ENCODE assay signal across 9 cellular contexts in genomic region chr9:111897831-111898144, GRCh38. TPM values are rescaled to one million over a fixed set of nuclear protein-coding genes. Genes with fewer than 3 reads are reported as not detected.
A peak's percentile ranks its signal among the peaks of the same experiment; 100 is the strongest.
DNase-seq lines count a peak whose midpoint lies in the region; ATAC-seq and TF ChIP-seq lines count a peak whose summit lies in the region.
"Had no signal": no experiment of that assay in that cellular context is flagged by ENCODE, and none has a peak within 500 bp of the region (broad histone marks: within the 10 kb centered on the region; RNA-seq: fewer than 3 reads in every experiment).

No MANE protein-coding gene starts in this region.

- no peaks in the 10 kb centered on the region for H3K27me3 Mint-ChIP-seq in activated B cell treated with CpG ODN at 0.5 μM for 24 hours
- no peaks in the 10 kb centered on the region for H3K27me3 Mint-ChIP-seq in activated T-cell treated with anti-CD3 and anti-CD28 coated beads, Interleukin-2, amount 50 U/mL, for 72 hours (ENCODE audit: low read depth)
- H3K27me3 Mint-ChIP-seq: naive thymus-derived CD8-positive, alpha-beta T cell had no signal

- H3K4me3 ChIP-seq in AG04449 (ENCODE audit: low read depth, low read length) (peak overlapping the region; percentile 81), kidney epithelial cell (ENCODE audit: low read depth, low read length) (peak overlapping the region; percentile 98), aorta (ENCODE audit: low read length in 2 of 2) (peak overlapping the region; percentile 43 to 76)

- no peaks in the 10 kb centered on the region for H3K27me3 ChIP-seq in kidney epithelial cell (ENCODE audit: control insufficient read depth, insufficient read depth, low read length)
- H3K27me3 ChIP-seq in aorta (ENCODE audit: control insufficient read depth in 1 of 2, insufficient read depth in 2 of 2, low read length in 1 of 2) = no peaks in the 10 kb centered on the region

- H3K27ac ChIP-seq in aorta (ENCODE audit: low read depth in 1 of 2, low read length in 2 of 2) = peak overlapping the region in 1 of 2 donors; percentile 74

- H3K4me1 ChIP-seq in aorta (ENCODE audit: control insufficient read depth in 1 of 2, insufficient read depth in 2 of 2, low read length in 2 of 2) = peaks cover 3 to 4% of the 10 kb centered on the region in 2 donors

- H3K36me3 ChIP-seq in kidney epithelial cell (ENCODE audit: control insufficient read depth, insufficient read depth, low read length) (no peaks in the 10 kb centered on the region), aorta (ENCODE audit: control insufficient read depth in 1 of 2, insufficient read depth in 2 of 2, low read length in 1 of 2) (no peaks in the 10 kb centered on the region)

- H3K9me3 Mint-ChIP-seq in activated B cell treated with CpG ODN at 0.5 μM for 24 hours = no peaks in the 10 kb centered on the region
- H3K9me3 Mint-ChIP-seq in activated T-cell treated with anti-CD3 and anti-CD28 coated beads, Interleukin-2, amount 50 U/mL, for 72 hours = no peaks in the 10 kb centered on the region
- H3K9me3 Mint-ChIP-seq: naive thymus-derived CD8-positive, alpha-beta T cell had no signal

- H3K9me3 ChIP-seq in aorta (ENCODE audit: control insufficient read depth, low read length) = no peaks in the 10 kb centered on the region

- H3K4me1 Mint-ChIP-seq in activated B cell treated with CpG ODN at 0.5 μM for 24 hours = peaks cover 5% of the 10 kb centered on the region
- peaks cover 6% of the 10 kb centered on the region for H3K4me1 Mint-ChIP-seq in activated T-cell treated with anti-CD3 and anti-CD28 coated beads, Interleukin-2, amount 50 U/mL, for 72 hours (ENCODE audit: low read depth)

- 4% methylated on average over 7 of the region's 7 CpGs for WGBS in aorta, 2 donors

- POLR2A ChIA-PET in AG04449 (lab: Yijun Ruan, JAX) (interaction anchor here (1.2 to 2.7 kb wide), 4 partner anchors 62 to 177 kb away, joined by 3 to 10 read pairs (median 5); no protein-coding TSS in a partner anchor), activated B cell treated with CpG ODN at 0.5 μM for 24 hours (lab: Charles Lee) (interaction anchor here (0.6 to 3.6 kb wide), 26 partner anchors 10 to 785 kb away, joined by 3 to 122 read pairs (median 8); partner anchors contain the start of genes HSDL2 and PTBP3)

- TF ChIP-seq CTCF in AG04449 (IDR thresholded peaks at IDR 0.05; ENCODE audit: insufficient read depth, low read length, missing control alignments) (no peak), activated B cell treated with CpG ODN at 0.5 μM for 24 hours (IDR thresholded peaks at IDR 0.05) (no peak), kidney epithelial cell (IDR thresholded peaks at IDR 0.05; ENCODE audit: insufficient read depth, low read length, poor library complexity, severe bottlenecking) (no peak)

- peaks cover 14% of the 10 kb centered on the region for H3K36me3 Mint-ChIP-seq in activated B cell treated with CpG ODN at 0.5 μM for 24 hours (ENCODE audit: low read depth)
- no peaks in the 10 kb centered on the region for H3K36me3 Mint-ChIP-seq in activated T-cell treated with anti-CD3 and anti-CD28 coated beads, Interleukin-2, amount 50 U/mL, for 72 hours (ENCODE audit: insufficient read depth in 2 of 2)
- H3K36me3 Mint-ChIP-seq: naive thymus-derived CD8-positive, alpha-beta T cell had no signal

- intact Hi-C loops in activated B cell treated with CpG ODN at 0.5 μM for 24 hours (cut with micrococcal nuclease) = loop anchor here (1.0 to 10.0 kb wide), 12 partner anchors 12 to 1517 kb away; partner anchors contain the start of genes C9orf43, DNAJC25, INIP and POLE3
- intact Hi-C loops in aorta (cut with DNase I) = loop anchor here in 1 of 2 donors (5.0 kb wide), 2 partner anchors 175 to 435 kb away; partner anchors contain the start of gene PTBP3

- H3K4me3 Mint-ChIP-seq in activated B cell treated with CpG ODN at 0.5 μM for 24 hours = no peak overlapping the region
- H3K4me3 Mint-ChIP-seq in activated T-cell treated with anti-CD3 and anti-CD28 coated beads, Interleukin-2, amount 50 U/mL, for 72 hours = no peak overlapping the region
- H3K4me3 Mint-ChIP-seq: naive thymus-derived CD8-positive, alpha-beta T cell had no signal

- CTCF ChIA-PET in AG04449 (lab: Yijun Ruan, JAX) (interaction anchor here (1.0 kb wide), 1 partner anchor 139 kb away, joined by 6 read pairs; no protein-coding TSS in a partner anchor), activated B cell treated with CpG ODN at 0.5 μM for 24 hours (lab: Charles Lee) (interaction anchor here (0.7 to 2.8 kb wide), 3 partner anchors 18 to 177 kb away, joined by 3 to 15 read pairs (median 3); no protein-coding TSS in a partner anchor)

- ATAC-seq in GM18873 (IDR thresholded peaks at IDR 0.05; ENCODE audit: low FRiP score, unreplicated experiment) (peak; percentile 36), HG03175 (IDR thresholded peaks at IDR 0.05; ENCODE audit: unreplicated experiment) (peak; percentile 42), activated B cell treated with CpG ODN at 0.5 μM for 24 hours (ENCODE audit: low read depth) (peak; percentile 38), aorta (ENCODE audit: low FRiP score) (no peak), HG03039 (IDR thresholded peaks at IDR 0.05; ENCODE audit: unreplicated experiment) (no peak)
- ATAC-seq in activated T-cell treated with anti-CD3 and anti-CD28 coated beads, Interleukin-2, amount 50 U/mL, for 72 hours (replicated peaks in 1 of 2) = no peak

- DNase-seq in AG04449 (ENCODE audit: low read depth, low spot score) (no peak), activated B cell treated with CpG ODN at 0.5 μM for 24 hours (no peak), kidney epithelial cell (ENCODE audit: low read depth) (no peak), aorta (no peak)
- DNase-seq in activated T-cell treated with anti-CD3 and anti-CD28 coated beads, Interleukin-2, amount 50 U/mL, for 72 hours = no peak

- H3K27ac Mint-ChIP-seq in activated B cell treated with CpG ODN at 0.5 μM for 24 hours = no peak overlapping the region
- no peak overlapping the region for H3K27ac Mint-ChIP-seq in activated T-cell treated with anti-CD3 and anti-CD28 coated beads, Interleukin-2, amount 50 U/mL, for 72 hours
- H3K27ac Mint-ChIP-seq: naive thymus-derived CD8-positive, alpha-beta T cell had no signal

RNA-seq across cellular contexts. Expression of gene UGCG, which starts 1.2 kb away (rescaled TPM):
- 103 and 111 TPM in 2 replicates for total RNA-seq in activated B cell treated with CpG ODN at 0.5 μM for 24 hours
- total RNA-seq in kidney epithelial cell = 158 and 172 TPM in 2 replicates
- 10 to 100 TPM; 36.6 to 51.2 TPM for total RNA-seq in aorta
- 10 to 100 TPM in 1 of 2 donors, 1 to 10 TPM in 1; 7.9 to 10.2 TPM for polyA plus RNA-seq in aorta
- total RNA-seq in activated T-cell treated with anti-CD3 and anti-CD28 coated beads, Interleukin-2, amount 50 U/mL, for 72 hours = 10 to 100 TPM; 11.7 to 15.1 TPM

Comparison
In these comparisons a context has a peak if more than half of its experiments do, and no peak if none do; other contexts are left out.
1. ATAC-seq: peak in GM18873 (single experiment), HG03175 (single experiment) and activated B cell treated with CpG ODN at 0.5 μM for 24 hours (single experiment); none in aorta (single experiment), HG03039 (single experiment) and activated T-cell treated with anti-CD3 and anti-CD28 coated beads, Interleukin-2, amount 50 U/mL, for 72 hours (0 of 2).
2. Peak in every context shown above with its lines, with median percentiles within 50 percentile points of each other: H3K4me3 ChIP-seq.